Comparison of ENCODE assay signal across 8 cellular contexts in the genomic region with DNA sequence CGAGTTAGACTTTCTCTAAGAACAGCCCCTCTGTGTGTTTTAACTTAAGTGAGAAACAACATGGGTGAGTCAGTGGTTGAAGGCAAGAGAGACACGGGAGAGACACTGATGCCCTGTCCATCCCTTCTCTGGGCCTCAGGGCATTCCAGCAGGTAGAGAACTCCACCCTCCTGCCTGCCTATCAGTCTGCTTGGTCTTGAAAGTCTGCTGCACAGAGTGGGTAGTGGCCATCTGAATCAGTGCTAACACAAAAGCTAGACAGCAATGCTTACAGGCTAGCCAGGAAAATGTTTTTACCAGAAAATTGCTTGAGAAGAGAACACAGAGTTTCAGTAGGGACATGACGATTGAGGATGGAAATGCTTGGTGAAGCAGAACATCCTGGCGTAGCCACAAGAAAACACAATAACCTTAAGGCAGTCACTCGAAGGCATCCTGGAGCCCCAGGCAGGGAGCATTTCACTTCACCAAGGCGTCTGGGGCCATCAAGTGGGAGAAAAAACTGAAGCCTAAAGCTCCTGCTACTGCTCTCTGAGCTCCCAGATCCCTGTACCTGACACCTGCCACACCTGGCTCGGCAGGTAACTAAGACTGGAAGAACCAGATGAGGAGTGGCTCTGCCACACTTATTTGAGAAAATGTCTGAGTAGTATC. TPM values are rescaled to one million over a fixed set of nuclear protein-coding genes. Genes with fewer than 3 reads are reported as not detected.
DNase-seq lines count a peak whose midpoint lies in the region; ATAC-seq, FAIRE-seq and TF ChIP-seq lines count a peak whose summit lies in the region.

No MANE protein-coding gene starts in this region.

- CTCF ChIA-PET in GM12878 (lab: Yijun Ruan, JAX): interaction anchor here (1.0 to 2.8 kb wide), 5 partner anchors 13 to 127 kb away, joined by 3 to 16 read pairs (median 6); no protein-coding TSS in a partner anchor

- no peak for TF ChIP-seq RAD21 in GM12878 (IDR thresholded peaks at IDR 0.05; ENCODE audit: insufficient read depth, low read depth, low read length)

- TF ChIP-seq POLR2A in GM12878 (IDR thresholded peaks at IDR 0.05; ENCODE audit: low read depth, low read length) (no peak), uterus (IDR thresholded peaks at IDR 0.05) (no peak)

- H3K27me3 ChIP-seq in right atrium auricular region (no peaks in the 10 kb centered on the region), GM12878 (replicated peaks in 1 of 2; ENCODE audit: control insufficient read depth in 2 of 2, insufficient read depth in 2 of 2, low read length in 1 of 2) (no peaks in the 10 kb centered on the region; a peak in 1 of 4 replicates), mesenchymal stem cell (ENCODE audit: control insufficient read depth in 1 of 2, insufficient read depth in 1 of 2, low read length in 2 of 2) (peaks cover 0 to 9% of the 10 kb centered on the region in 2 experiments), uterus (no peaks in the 10 kb centered on the region)

- H3K4me3 ChIP-seq in right atrium auricular region: no peak overlapping the region
- H3K4me3 ChIP-seq in GM12878: no peak overlapping the region; the same call in 1 of the 2 replicates
- no peak overlapping the region for H3K4me3 ChIP-seq in mesenchymal stem cell (ENCODE audit: insufficient read depth in 1 of 2, low read depth in 1 of 2, low read length in 2 of 2)
- no peak overlapping the region for H3K4me3 ChIP-seq in uterus

- no peak overlapping the region for H2BK120ac ChIP-seq in mesenchymal stem cell (ENCODE audit: low read depth, low read length)

- DNase-seq in right atrium auricular region (ENCODE audit: low spot score) (no peak), Right ventricle myocardium superior (no peak), GM12878 (ENCODE audit: low read depth, low spot score) (no peak), mesenchymal stem cell (no peak), uterus (peak in 1 of 2 donors; percentile 40), GM13976 (ENCODE audit: low spot score) (no peak), GM19239 (ENCODE audit: insufficient read length, low spot score) (no peak), NOMO-1 treated with DMSO at 0.1 percent for 48 hours (lab: John Stamatoyannopoulos, UW; ENCODE audit: unreplicated experiment) (no peak)

- H3K9ac ChIP-seq in GM12878 (ENCODE audit: control insufficient read depth, insufficient read depth, low read length) (peak overlapping the region; percentile 32; the same call in 1 of the 2 replicates), mesenchymal stem cell (ENCODE audit: low read length) (no peak overlapping the region)

- H3K27ac ChIP-seq in right atrium auricular region (peak overlapping the region; percentile 61 to 75), GM12878 (ENCODE audit: control insufficient read depth, insufficient read depth) (peak overlapping the region; percentile 90; the same call in 1 of the 2 replicates), mesenchymal stem cell (ENCODE audit: low read length, poor library complexity, severe bottlenecking) (peak overlapping the region; percentile 65), uterus (peak overlapping the region; percentile 91 to 94)

- H4K91ac ChIP-seq in mesenchymal stem cell (ENCODE audit: low read length): peak overlapping the region; percentile 75

- no peaks in the 10 kb centered on the region for H3K36me3 ChIP-seq in right atrium auricular region
- H3K36me3 ChIP-seq in GM12878 (ENCODE audit: control insufficient read depth in 2 of 2, insufficient read depth in 2 of 2, low read length in 1 of 2): no peaks in the 10 kb centered on the region
- no peaks in the 10 kb centered on the region for H3K36me3 ChIP-seq in mesenchymal stem cell (ENCODE audit: control insufficient read depth in 1 of 2, insufficient read depth in 2 of 2, low read depth in 1 of 2, low read length in 2 of 2)
- H3K36me3 ChIP-seq in uterus: no peaks in the 10 kb centered on the region

- no peak for ATAC-seq in Right ventricle myocardium superior (ENCODE audit: poor library complexity)
- no peak for ATAC-seq in GM12878

- TF ChIP-seq CTCF in right atrium auricular region (IDR thresholded peaks at IDR 0.05) (no peak), GM12878 (IDR thresholded peaks at IDR 0.05 in 2 of 3, conservative IDR thresholded peaks at IDR 0.05 in 1 of 3; ENCODE audit: control insufficient read depth in 2 of 3, extremely low read depth in 1 of 3, insufficient read depth in 1 of 3, low read depth in 3 of 3, low read length in 3 of 3) (no peak), uterus (IDR thresholded peaks at IDR 0.05) (no peak), GM13976 (IDR thresholded peaks at IDR 0.05; ENCODE audit: borderline replicate concordance, control extremely low read depth, extremely low read depth, insufficient read depth, missing control alignments) (no peak)

- 74% methylated on average over 7 of the region's 7 CpGs for WGBS in GM12878 (ENCODE audit: insufficient coverage, insufficient replicate concordance, low lambda C conversion rate, missing lambda C conversion rate)
- WGBS in mesenchymal stem cell: 88% methylated on average over 6 of the region's 7 CpGs

- H2AFZ ChIP-seq in GM12878 (ENCODE audit: control insufficient read depth, low read depth, low read length) (peak overlapping the region; percentile 94), mesenchymal stem cell (ENCODE audit: low read depth, low read length) (no peak overlapping the region)

- H2BK12ac ChIP-seq in mesenchymal stem cell (ENCODE audit: low read length in 2 of 2): peak overlapping the region; percentile 4 to 55

- H3K4me2 ChIP-seq in GM12878 (ENCODE audit: control insufficient read depth, insufficient read depth) (peak overlapping the region; percentile 94), mesenchymal stem cell (ENCODE audit: low read length, poor library complexity, severe bottlenecking) (no peak overlapping the region)

- peak overlapping the region in 1 of 2 experiments; percentile 1 for H3K18ac ChIP-seq in mesenchymal stem cell (ENCODE audit: low read depth in 1 of 2, low read length in 2 of 2)

- FAIRE-seq in GM12878 (lab: Jason Lieb, UNC) (no peak), GM19239 (lab: Jason Lieb, UNC) (no peak)

- H3K79me1 ChIP-seq in mesenchymal stem cell (replicated peaks; ENCODE audit: low read length, poor library complexity, severe bottlenecking): no peaks in the 10 kb centered on the region

- peak overlapping the region; percentile 85 for H4K8ac ChIP-seq in mesenchymal stem cell (ENCODE audit: low read length)

- in situ Hi-C loops in GM12878 (cut with MboI): no loop called here
- in situ Hi-C loops in GM13976 (cut with MboI; ENCODE audit: low sequenced_read_pairs, unreplicated experiment): no loop called here

- no TSS peak for BruUV-seq in GM12878 (replicated peaks; lab: Mats Ljungman, UMichigan)

- POLR2A ChIA-PET in GM12878 (lab: Charles Lee): interaction anchor here (0.7 to 4.3 kb wide), 5 partner anchors 9 to 554 kb away, joined by 3 to 31 read pairs (median 4); partner anchors contain the start of genes LBR and SDE2

- intact Hi-C loops in Right ventricle myocardium superior (cut with DNase I): no loop called here
- intact Hi-C loops in GM12878 (cut with micrococcal nuclease; ENCODE audit: unreplicated experiment): loop anchor here (1.0 kb wide), 2 partner anchors 17 to 22 kb away; partner anchors contain the start of gene LBR
- intact Hi-C loops in uterus (cut with DNase I; ENCODE audit: low total_unique reads): no loop called here

- SMC1A ChIA-PET in GM12878 (lab: Charles Lee; ENCODE audit: uncharacterized antibody, unreplicated experiment): interaction anchor here (1.5 to 7.3 kb wide), 3 partner anchors 9 to 22 kb away, joined by 11 to 108 read pairs (median 14); partner anchors contain the start of gene LBR

- no peaks in the 10 kb centered on the region for H3K9me3 ChIP-seq in right atrium auricular region
- no peaks in the 10 kb centered on the region for H3K9me3 ChIP-seq in GM12878 (replicated peaks; ENCODE audit: control insufficient read depth, insufficient read depth, low read length)
- no peaks in the 10 kb centered on the region for H3K9me3 ChIP-seq in mesenchymal stem cell (ENCODE audit: control insufficient read depth, low read length)
- H3K9me3 ChIP-seq in uterus: no peaks in the 10 kb centered on the region

- H3K4ac ChIP-seq in mesenchymal stem cell (ENCODE audit: low read depth in 1 of 2, low read length in 2 of 2): peak overlapping the region; percentile 35 to 46

- no peaks in the 10 kb centered on the region for H4K20me1 ChIP-seq in GM12878 (ENCODE audit: control insufficient read depth, insufficient read depth)

- TF ChIP-seq EP300 in GM12878 (IDR thresholded peaks at IDR 0.05; ENCODE audit: borderline replicate concordance in 1 of 2, control insufficient read depth in 1 of 2, low read depth in 2 of 2, low read length in 2 of 2): no peak

- no peaks in the 10 kb centered on the region for H3K79me2 ChIP-seq in GM12878 (ENCODE audit: control insufficient read depth, insufficient read depth, low read length)

- no peak overlapping the region for H2AK5ac ChIP-seq in mesenchymal stem cell (ENCODE audit: low read length, severe bottlenecking)

- no peak overlapping the region for H2BK5ac ChIP-seq in mesenchymal stem cell (ENCODE audit: low read depth, low read length, poor library complexity, severe bottlenecking)

- H2BK15ac ChIP-seq in mesenchymal stem cell (ENCODE audit: low read depth, poor library complexity, severe bottlenecking): no peak overlapping the region

- peak overlapping the region in 1 of 2 experiments; percentile 18 for H3K23ac ChIP-seq in mesenchymal stem cell (ENCODE audit: low read length in 2 of 2)

- H3K4me1 ChIP-seq in right atrium auricular region (peaks cover 0 to 63% of the 10 kb centered on the region in 2 donors), GM12878 (ENCODE audit: control insufficient read depth, insufficient read depth, low read length) (peaks cover 32% of the 10 kb centered on the region), mesenchymal stem cell (ENCODE audit: control insufficient read depth, insufficient read depth, low read depth, low read length) (peaks cover 41% of the 10 kb centered on the region), uterus (peaks cover 27% of the 10 kb centered on the region in 2 donors)

- H3K14ac ChIP-seq in mesenchymal stem cell (ENCODE audit: low read length in 2 of 2): no peak overlapping the region

- RAD21 ChIA-PET in GM12878 (lab: Charles Lee; ENCODE audit: unreplicated experiment): interaction anchor here (1.1 to 4.3 kb wide), 3 partner anchors 14 to 22 kb away, joined by 4 to 22 read pairs (median 4); no protein-coding TSS in a partner anchor

RNA-seq across cellular contexts. Expression of gene LBR, which starts 17.9 kb away (rescaled TPM):
- 10 to 100 TPM; 10.5 to 15.3 TPM for total RNA-seq in right atrium auricular region
- 11.7 TPM for total RNA-seq in Right ventricle myocardium superior
- 109 and 122 TPM in 2 replicates for total RNA-seq in GM12878 (2013; cell fraction: nucleolus; rRNA removed)
- 98.7 and 119 TPM in 2 replicates for total RNA-seq in GM12878 (2014; rRNA removed)
- 114 and 115 TPM in 2 replicates for total RNA-seq in GM12878 (2014; rRNA removed; fragmentation: Illumina TruSeq; extraction: Trizol)
- 121 and 122 TPM in 2 replicates for total RNA-seq in GM12878 (2021)
- polyA plus RNA-seq in GM12878 (2011; ENCODE audit: low read depth): 23.2 TPM
- polyA plus RNA-seq in GM12878 (2011; rRNA removed): 107 and 150 TPM in 2 replicates
- polyA plus RNA-seq in GM12878 (2011; cell fraction: cytosol; rRNA removed): 65.0 and 77.4 TPM in 2 replicates
- polyA plus RNA-seq in GM12878 (2011; cell fraction: nucleus; rRNA removed): 58.7 and 70.0 TPM in 2 replicates
- 45.6 and 47.4 TPM in 2 replicates for polyA plus RNA-seq in GM12878 (2012)
- polyA plus RNA-seq in GM12878 (2014; fragmentation: Illumina TruSeq; extraction: Trizol): 113 and 134 TPM in 2 replicates
- polyA plus RNA-seq in GM12878 (2014; fragmentation: Nextera tagmentation; extraction: Ambion mirVana): 100 to 1,000 TPM in 1 of 2 experiments, 10 to 100 TPM in 1; 81.8 to 120 TPM
- 77.6 and 82.7 TPM in 2 replicates for polyA plus RNA-seq in GM12878 (2014; rRNA removed)
- polyA plus RNA-seq in GM12878 (2016; fragmentation: Nextera tagmentation; extraction: Ambion mirVana): 100 to 1,000 TPM; 169 to 178 TPM
- polyA minus RNA-seq in GM12878 (2011; rRNA and poly(A)+ RNA removed): 95.3 and 99.4 TPM in 2 replicates
- 31.2 and 33.1 TPM in 2 replicates for polyA minus RNA-seq in GM12878 (2011; cell fraction: cytosol; rRNA and poly(A)+ RNA removed)
- 50.9 and 107 TPM in 2 replicates for polyA minus RNA-seq in GM12878 (2011; cell fraction: nucleus; rRNA and poly(A)+ RNA removed)
- polyA plus RNA-seq in mesenchymal stem cell (2013, experiment 1 of 2): 30.8 TPM
- 30.9 TPM for polyA plus RNA-seq in mesenchymal stem cell (2013, experiment 2 of 2)
- 100 to 1,000 TPM in 2 of 4 donors, 10 to 100 TPM in 2; 55.1 to 178 (median 92.6) TPM for total RNA-seq in uterus
